24 cellular contexts compared by ENCODE assay signal in the genomic region with DNA sequence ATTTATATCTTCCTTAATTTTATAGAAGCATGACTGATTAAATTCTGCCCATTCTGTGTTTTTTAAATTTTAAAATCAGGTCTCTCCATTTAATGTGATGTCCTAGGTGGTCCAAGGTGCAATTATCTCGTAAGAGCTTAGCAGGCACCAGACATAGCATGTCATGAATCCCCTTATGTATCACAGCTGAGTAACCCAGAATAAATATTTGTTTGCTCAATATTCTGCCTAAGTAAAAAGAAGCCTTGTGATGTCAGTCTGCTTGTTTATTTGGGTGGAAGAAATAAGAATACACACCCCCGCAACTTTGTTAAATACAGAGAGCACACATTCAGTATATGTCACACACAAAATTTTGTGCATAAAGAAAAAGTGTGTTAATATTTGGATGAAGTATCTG.
"Had no signal": no experiment of that assay in that cellular context is flagged by ENCODE, and none has a peak within 500 bp of the region (broad histone marks: within the 10 kb centered on the region; RNA-seq: fewer than 3 reads in every experiment).

No MANE protein-coding gene starts in this region.

- ATAC-seq: activated CD4-positive, CD25-positive, alpha-beta regulatory T cell treated with anti-CD3 and anti-CD28 coated beads, Interleukin-2, amount 50 U/mL, for 24 hours; activated CD8-positive, alpha-beta T cell treated with anti-CD3 and anti-CD28 coated beads, Interleukin-2, amount 10 ng/mL, durations not matched to agents 7 days and 5 days; activated naive CD8-positive, alpha-beta T cell treated with anti-CD3 and anti-CD28 coated beads, Interleukin-2, amount 50 U/mL, for 24 hours; esophagus mucosa; gastrocnemius medialis; left lung had no signal

- H3K27me3 Mint-ChIP-seq: activated CD4-positive, alpha-beta T cell treated with anti-CD3 and anti-CD28 coated beads, Interleukin-2, amount 10 ng/mL, durations not matched to agents 7 days and 5 days; activated naive CD8-positive, alpha-beta T cell treated with anti-CD3 and anti-CD28 coated beads, Interleukin-2, amount 50 U/mL, for 24 hours; activated T-cell treated with anti-CD3 and anti-CD28 coated beads, Interleukin-2, amount 50 U/mL, for 24 hours; brain; central memory CD8-positive, alpha-beta T cell; progenitor cell of endocrine pancreas; stimulated activated naive CD8-positive, alpha-beta T cell treated with anti-CD3 and anti-CD28 coated beads, Interleukin-15, Interleukin-2, amounts not matched to agents 100 ng/mL and 50 ng/mL, for 24 hours had no signal

- H3K36me3 ChIP-seq: gastrocnemius medialis, left lung, right atrium auricular region, transverse colon, uterus had no signal

- H3K4me1 Mint-ChIP-seq: activated CD4-positive, alpha-beta T cell treated with anti-CD3 and anti-CD28 coated beads, Interleukin-2, amount 10 ng/mL, durations not matched to agents 7 days and 5 days; central memory CD8-positive, alpha-beta T cell; nephron had no signal

- H3K9me3 Mint-ChIP-seq: activated CD4-positive, alpha-beta T cell treated with anti-CD3 and anti-CD28 coated beads, Interleukin-2, amount 10 ng/mL, durations not matched to agents 7 days and 5 days; activated naive CD4-positive, alpha-beta T cell treated with anti-CD3 and anti-CD28 coated beads for 36 hours; activated naive CD8-positive, alpha-beta T cell treated with anti-CD3 and anti-CD28 coated beads, Interleukin-2, amount 50 U/mL, for 24 hours; activated T-cell treated with anti-CD3 and anti-CD28 coated beads, Interleukin-2, amount 50 U/mL, for 24 hours; activated T-helper 2 cell treated with anti-CD3 and anti-CD28 coated beads, Interferon-gamma antibody, Interleukin-2, Interleukin-4, amounts not matched to agents 10 μg/mL and 5 μg/mL and 100 μg/mL, durations not matched to agents 14 hours and 24 hours and 36 hours; central memory CD8-positive, alpha-beta T cell; nephron; stimulated activated naive CD8-positive, alpha-beta T cell treated with anti-CD3 and anti-CD28 coated beads, Interleukin-15, Interleukin-2, amounts not matched to agents 100 ng/mL and 50 ng/mL, for 24 hours had no signal

- H3K9me3 ChIP-seq: gastrocnemius medialis, left lung, right atrium auricular region, uterus had no signal

- H3K27ac ChIP-seq: coronary artery, gastrocnemius medialis, left lung, right atrium auricular region, transverse colon, uterus had no signal

- DNase-seq: activated CD4-positive, alpha-beta T cell treated with anti-CD3 and anti-CD28 coated beads, Interleukin-2, amount 10 ng/mL, durations not matched to agents 7 days and 5 days; activated CD8-positive, alpha-beta T cell treated with anti-CD3 and anti-CD28 coated beads, Interleukin-2, amount 10 ng/mL, durations not matched to agents 7 days and 5 days; activated naive CD4-positive, alpha-beta T cell treated with anti-CD3 and anti-CD28 coated beads for 36 hours; activated naive CD8-positive, alpha-beta T cell treated with anti-CD3 and anti-CD28 coated beads, Interleukin-2, amount 50 U/mL, for 24 hours; activated T-cell treated with anti-CD3 and anti-CD28 coated beads, Interleukin-2, amount 50 U/mL, for 24 hours; anterior cingulate cortex; gastrocnemius medialis; kidney; left lung; mammary epithelial cell; midbrain; T1000; transverse colon; uterus had no signal

- H3K27me3 ChIP-seq: gastrocnemius medialis, left lung, right atrium auricular region, transverse colon, uterus had no signal

- H3K4me1 ChIP-seq: right atrium auricular region, uterus had no signal

- H3K4me3 ChIP-seq: coronary artery, gastrocnemius medialis, left lung, right atrium auricular region, transverse colon, uterus had no signal

- H3K27ac Mint-ChIP-seq: activated CD4-positive, alpha-beta T cell treated with anti-CD3 and anti-CD28 coated beads, Interleukin-2, amount 10 ng/mL, durations not matched to agents 7 days and 5 days; activated CD8-positive, alpha-beta T cell treated with anti-CD3 and anti-CD28 coated beads, Interleukin-2, amount 10 ng/mL, durations not matched to agents 7 days and 5 days; activated naive CD4-positive, alpha-beta T cell treated with anti-CD3 and anti-CD28 coated beads for 36 hours; activated naive CD8-positive, alpha-beta T cell treated with anti-CD3 and anti-CD28 coated beads, Interleukin-2, amount 50 U/mL, for 24 hours; activated T-cell treated with anti-CD3 and anti-CD28 coated beads, Interleukin-2, amount 50 U/mL, for 24 hours; activated T-helper 2 cell treated with anti-CD3 and anti-CD28 coated beads, Interferon-gamma antibody, Interleukin-2, Interleukin-4, amounts not matched to agents 10 μg/mL and 5 μg/mL and 100 μg/mL, durations not matched to agents 14 hours and 24 hours and 36 hours; brain; nephron; progenitor cell of endocrine pancreas; stimulated activated naive CD8-positive, alpha-beta T cell treated with anti-CD3 and anti-CD28 coated beads, Interleukin-15, Interleukin-2, amounts not matched to agents 100 ng/mL and 50 ng/mL, for 24 hours had no signal

- H3K36me3 Mint-ChIP-seq: brain had no signal

- H3K4me3 Mint-ChIP-seq: activated CD4-positive, alpha-beta T cell treated with anti-CD3 and anti-CD28 coated beads, Interleukin-2, amount 10 ng/mL, durations not matched to agents 7 days and 5 days; activated CD8-positive, alpha-beta T cell treated with anti-CD3 and anti-CD28 coated beads, Interleukin-2, amount 10 ng/mL, durations not matched to agents 7 days and 5 days; activated naive CD4-positive, alpha-beta T cell treated with anti-CD3 and anti-CD28 coated beads for 36 hours; activated naive CD8-positive, alpha-beta T cell treated with anti-CD3 and anti-CD28 coated beads, Interleukin-2, amount 50 U/mL, for 24 hours; activated T-cell treated with anti-CD3 and anti-CD28 coated beads, Interleukin-2, amount 50 U/mL, for 24 hours; central memory CD8-positive, alpha-beta T cell; nephron; stimulated activated naive CD8-positive, alpha-beta T cell treated with anti-CD3 and anti-CD28 coated beads, Interleukin-15, Interleukin-2, amounts not matched to agents 100 ng/mL and 50 ng/mL, for 24 hours had no signal
